Comparison of ENCODE assay signal across 9 cellular contexts in genomic region chr3:16482770-16483531, GRCh38. TPM values are rescaled to one million over a fixed set of nuclear protein-coding genes. Genes with fewer than 3 reads are reported as not detected.
DNase-seq lines count a peak whose midpoint lies in the region; ATAC-seq and TF ChIP-seq lines count a peak whose summit lies in the region.
"Had no signal": no experiment of that assay in that cellular context is flagged by ENCODE, and none has a peak within 500 bp of the region (broad histone marks: within the 10 kb centered on the region; RNA-seq: fewer than 3 reads in every experiment).

No MANE protein-coding gene starts in this region.

- H3K4me1 ChIP-seq in endodermal cell (ENCODE audit: control insufficient read depth, insufficient read depth, low read length), result peaks cover 4% of the 10 kb centered on the region

- TF ChIP-seq CTCF in endodermal cell (conservative IDR thresholded peaks at IDR 0.05) (no peak), coronary artery (IDR thresholded peaks at IDR 0.05) (no peak)

- H3K9me3 ChIP-seq in endodermal cell (ENCODE audit: control insufficient read depth, low read length), result no peaks in the 10 kb centered on the region

- H3K27me3 ChIP-seq in endodermal cell (ENCODE audit: control insufficient read depth, insufficient read depth, low read length, poor library complexity, severe bottlenecking), result peaks cover 59% of the 10 kb centered on the region

- H3K36me3 ChIP-seq in endodermal cell (ENCODE audit: control insufficient read depth, insufficient read depth, low read length), result no peaks in the 10 kb centered on the region

- no peak overlapping the region for H3K4me3 ChIP-seq in endodermal cell (ENCODE audit: low read length)
- H3K4me3 ChIP-seq in coronary artery, result no peak overlapping the region

- H3K4me1 Mint-ChIP-seq in endodermal cell, result peaks cover 24% of the 10 kb centered on the region

- H3K27ac Mint-ChIP-seq in endodermal cell, result no peak overlapping the region

- H3K36me3 Mint-ChIP-seq in endodermal cell (ENCODE audit: low read depth), result no peaks in the 10 kb centered on the region

- H3K4me3 Mint-ChIP-seq in endodermal cell, result no peak overlapping the region

- peaks cover 89% of the 10 kb centered on the region for H3K27me3 Mint-ChIP-seq in endodermal cell (ENCODE audit: insufficient read depth)

- WGBS in endodermal cell (ENCODE audit: insufficient coverage in 1 of 2, insufficient read length in 1 of 2), 2 experiments, result 17 to 28% methylated on average over 2 to 7 of the region's 7 CpGs

- H3K9ac ChIP-seq in endodermal cell (ENCODE audit: extremely low read depth, low read length, poor library complexity, severe bottlenecking), result no peak overlapping the region

- H3K27ac ChIP-seq in endodermal cell (ENCODE audit: low read depth, low read length) (no peak overlapping the region), coronary artery (no peak overlapping the region)
- H3K27ac ChIP-seq: HL-60 had no signal

- DNase-seq in DMS153 (lab: John Stamatoyannopoulos, UW) (peak; percentile 70), NOMO-1 (lab: John Stamatoyannopoulos, UW; ENCODE audit: unreplicated experiment in 2 of 2) (peak; percentile 76 to 91), endodermal cell (peak; percentile 85), OCI-M1 (lab: John Stamatoyannopoulos, UW) (no peak), coronary artery (ENCODE audit: low spot score) (no peak), mesenteric fat pad (ENCODE audit: low spot score) (no peak)

- ATAC-seq in GM19351 (IDR thresholded peaks at IDR 0.05; ENCODE audit: unreplicated experiment) (peak; percentile 84), HG03354 (IDR thresholded peaks at IDR 0.05; ENCODE audit: poor library complexity, severe bottlenecking, unreplicated experiment) (peak; percentile 69)

- H3K9me3 Mint-ChIP-seq in endodermal cell, result no peaks in the 10 kb centered on the region

RNA-seq across cellular contexts. Expression of gene RFTN1, which starts 30.5 kb away (rescaled TPM):
- total RNA-seq in endodermal cell (1 to 10 TPM in 1 of 2 donors, under 1 TPM in 1; 0.80 to 1.1 TPM), mesenteric fat pad (54.9 TPM)
- polyA plus RNA-seq in endodermal cell (2013, experiment 1 of 2), result 5.2 TPM
- 7.0 TPM for polyA plus RNA-seq in endodermal cell (2013, experiment 2 of 2)

Comparison
In these comparisons a context has a peak if more than half of its experiments do, and no peak if none do; other contexts are left out.
1. DNase-seq: peak in DMS153 (single experiment), NOMO-1 (2 of 2) and endodermal cell (single experiment); none in OCI-M1 (single experiment), coronary artery (single experiment) and mesenteric fat pad (single experiment).
2. RNA of gene RFTN1, which starts 30.5 kb away (total RNA-seq): 54.9 TPM in mesenteric fat pad (single experiment); 0.80 to 1.1 TPM in endodermal cell; every median in the first group is over 10 times any median in the second.